In the genomic region with DNA sequence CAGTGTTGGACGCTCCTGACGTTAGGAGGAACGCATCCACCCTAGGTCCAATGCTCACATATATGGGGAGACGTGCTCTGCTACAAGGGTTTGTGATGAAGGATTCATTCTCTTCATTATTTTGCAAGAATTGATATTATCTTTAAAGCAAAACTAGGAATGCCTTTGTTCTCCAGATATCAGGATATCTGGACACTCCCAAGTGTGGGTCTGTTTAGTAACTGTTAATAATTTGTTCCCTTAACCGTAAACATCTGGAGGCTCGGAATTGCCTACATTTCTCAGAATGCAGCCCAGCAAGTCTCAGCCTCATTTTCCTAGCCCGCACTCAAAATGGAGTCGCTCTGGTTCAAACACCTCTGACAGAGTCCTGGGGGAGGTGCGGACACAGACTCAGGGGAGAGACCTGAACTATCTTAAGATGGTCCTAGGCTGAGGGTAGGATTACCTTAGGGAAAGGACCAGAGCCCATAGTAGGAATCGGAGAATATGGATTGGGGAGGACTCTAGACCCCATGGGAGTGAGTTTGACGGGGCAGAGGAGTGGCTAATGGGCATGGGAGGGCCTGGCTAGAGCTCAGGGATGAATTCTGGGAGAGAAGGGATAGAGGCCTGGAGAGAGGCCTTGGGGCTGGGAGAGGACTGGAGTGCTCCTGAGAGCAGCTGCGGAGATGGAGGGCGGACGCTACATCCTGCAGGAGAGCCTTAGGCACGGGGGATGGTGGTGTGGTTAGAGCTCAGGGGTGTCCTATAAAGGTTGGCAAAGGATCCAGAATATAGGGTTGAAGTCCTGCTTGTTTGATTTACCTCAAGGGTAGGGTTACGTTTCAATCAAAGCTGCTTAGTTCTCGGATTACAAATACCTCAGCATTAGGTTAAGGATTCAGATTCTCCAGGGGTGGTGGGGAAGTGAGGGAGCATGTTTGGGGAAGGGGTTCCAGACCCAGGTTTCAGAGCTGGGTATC, we compare ENCODE assay signal across 1 cellular context.
TF ChIP-seq lines count a peak whose summit lies in the region.

No MANE protein-coding gene starts in this region.

TF ChIP-seq in HepG2, 621 proteins besides CTCF, POLR2A, EP300 and RAD21:
- TF ChIP-seq XRCC5 (optimal IDR thresholded peaks at IDR 0.05; ENCODE audit: low read length) (no peak), ZNF20 (CRISPR knock-in tag; IDR thresholded peaks at IDR 0.05) (no peak), POLR2AphosphoS5 (IDR thresholded peaks at IDR 0.05; ENCODE audit: low read depth, low read length) (peak; percentile 28; the same call in 1 of the 2 replicates), POLR2G (IDR thresholded peaks at IDR 0.05; ENCODE audit: low read depth, low read length) (0 out of 2 replicates have a peak, but pooled peaks have one; percentile 16), SETDB1 (CRISPR knock-in tag; IDR thresholded peaks at IDR 0.05; ENCODE audit: borderline replicate concordance) (no peak), ZNF879 (CRISPR knock-in tag; IDR thresholded peaks at IDR 0.05) (no peak), ZNF501 (CRISPR knock-in tag; IDR thresholded peaks at IDR 0.05) (0 out of 2 replicates have a peak, but pooled peaks have one; percentile 19), ZBTB7A (CRISPR knock-in tag; IDR thresholded peaks at IDR 0.05) (no peak), ZNF292 (CRISPR knock-in tag; IDR thresholded peaks at IDR 0.05; ENCODE audit: borderline replicate concordance, low read depth) (no peak), SIN3A (IDR thresholded peaks at IDR 0.05; ENCODE audit: borderline replicate concordance, low read depth, low read length) (no peak), ZNF766 (CRISPR knock-in tag; IDR thresholded peaks at IDR 0.05; ENCODE audit: borderline replicate concordance) (no peak), RBM22 (optimal IDR thresholded peaks at IDR 0.05; ENCODE audit: low read length) (peak; percentile 17), PAF1 (CRISPR knock-in tag; IDR thresholded peaks at IDR 0.05) (0 out of 2 replicates have a peak, but pooled peaks have one; percentile 37), ZNF703 (CRISPR knock-in tag; IDR thresholded peaks at IDR 0.05; ENCODE audit: borderline replicate concordance) (no peak), ZNF33B (CRISPR knock-in tag; IDR thresholded peaks at IDR 0.05) (no peak), FOXK1 (CRISPR knock-in tag; IDR thresholded peaks at IDR 0.05; ENCODE audit: borderline replicate concordance, low read depth) (no peak), ZNF790 (CRISPR knock-in tag; IDR thresholded peaks at IDR 0.05; ENCODE audit: borderline replicate concordance) (no peak), ZNF263 (CRISPR knock-in tag; IDR thresholded peaks at IDR 0.05) (peak; percentile 66), ZBTB7B (CRISPR knock-in tag; IDR thresholded peaks at IDR 0.05) (no peak)
- TF ChIP-seq, protein P1, sequence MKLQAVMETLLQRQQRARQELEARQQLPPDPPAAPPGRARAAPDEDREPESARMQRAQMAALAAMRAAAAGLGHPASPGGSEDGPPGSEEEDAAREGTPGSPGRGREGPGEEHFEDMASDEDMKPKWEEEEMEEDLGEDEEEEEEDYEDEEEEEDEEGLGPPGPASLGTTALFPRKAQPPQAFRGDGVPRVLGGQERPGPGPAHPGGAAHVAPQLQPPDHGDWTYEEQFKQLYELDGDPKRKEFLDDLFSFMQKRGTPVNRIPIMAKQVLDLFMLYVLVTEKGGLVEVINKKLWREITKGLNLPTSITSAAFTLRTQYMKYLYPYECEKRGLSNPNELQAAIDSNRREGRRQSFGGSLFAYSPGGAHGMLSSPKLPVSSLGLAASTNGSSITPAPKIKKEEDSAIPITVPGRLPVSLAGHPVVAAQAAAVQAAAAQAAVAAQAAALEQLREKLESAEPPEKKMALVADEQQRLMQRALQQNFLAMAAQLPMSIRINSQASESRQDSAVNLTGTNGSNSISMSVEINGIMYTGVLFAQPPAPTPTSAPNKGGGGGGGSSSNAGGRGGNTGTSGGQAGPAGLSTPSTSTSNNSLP (IDR thresholded peaks at IDR 0.05; ENCODE audit: low read depth, low read length): no peak
- TF ChIP-seq, protein P2, sequence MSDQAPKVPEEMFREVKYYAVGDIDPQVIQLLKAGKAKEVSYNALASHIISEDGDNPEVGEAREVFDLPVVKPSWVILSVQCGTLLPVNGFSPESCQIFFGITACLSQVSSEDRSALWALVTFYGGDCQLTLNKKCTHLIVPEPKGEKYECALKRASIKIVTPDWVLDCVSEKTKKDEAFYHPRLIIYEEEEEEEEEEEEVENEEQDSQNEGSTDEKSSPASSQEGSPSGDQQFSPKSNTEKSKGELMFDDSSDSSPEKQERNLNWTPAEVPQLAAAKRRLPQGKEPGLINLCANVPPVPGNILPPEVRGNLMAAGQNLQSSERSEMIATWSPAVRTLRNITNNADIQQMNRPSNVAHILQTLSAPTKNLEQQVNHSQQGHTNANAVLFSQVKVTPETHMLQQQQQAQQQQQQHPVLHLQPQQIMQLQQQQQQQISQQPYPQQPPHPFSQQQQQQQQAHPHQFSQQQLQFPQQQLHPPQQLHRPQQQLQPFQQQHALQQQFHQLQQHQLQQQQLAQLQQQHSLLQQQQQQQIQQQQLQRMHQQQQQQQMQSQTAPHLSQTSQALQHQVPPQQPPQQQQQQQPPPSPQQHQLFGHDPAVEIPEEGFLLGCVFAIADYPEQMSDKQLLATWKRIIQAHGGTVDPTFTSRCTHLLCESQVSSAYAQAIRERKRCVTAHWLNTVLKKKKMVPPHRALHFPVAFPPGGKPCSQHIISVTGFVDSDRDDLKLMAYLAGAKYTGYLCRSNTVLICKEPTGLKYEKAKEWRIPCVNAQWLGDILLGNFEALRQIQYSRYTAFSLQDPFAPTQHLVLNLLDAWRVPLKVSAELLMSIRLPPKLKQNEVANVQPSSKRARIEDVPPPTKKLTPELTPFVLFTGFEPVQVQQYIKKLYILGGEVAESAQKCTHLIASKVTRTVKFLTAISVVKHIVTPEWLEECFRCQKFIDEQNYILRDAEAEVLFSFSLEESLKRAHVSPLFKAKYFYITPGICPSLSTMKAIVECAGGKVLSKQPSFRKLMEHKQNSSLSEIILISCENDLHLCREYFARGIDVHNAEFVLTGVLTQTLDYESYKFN (CRISPR knock-in tag; conservative IDR thresholded peaks at IDR 0.05): no peak
- TF ChIP-seq, protein P3, sequence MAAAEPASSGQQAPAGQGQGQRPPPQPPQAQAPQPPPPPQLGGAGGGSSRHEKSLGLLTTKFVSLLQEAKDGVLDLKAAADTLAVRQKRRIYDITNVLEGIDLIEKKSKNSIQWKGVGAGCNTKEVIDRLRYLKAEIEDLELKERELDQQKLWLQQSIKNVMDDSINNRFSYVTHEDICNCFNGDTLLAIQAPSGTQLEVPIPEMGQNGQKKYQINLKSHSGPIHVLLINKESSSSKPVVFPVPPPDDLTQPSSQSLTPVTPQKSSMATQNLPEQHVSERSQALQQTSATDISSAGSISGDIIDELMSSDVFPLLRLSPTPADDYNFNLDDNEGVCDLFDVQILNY (CRISPR knock-in tag; conservative IDR thresholded peaks at IDR 0.05): no peak
- TF ChIP-seq, protein P4, sequence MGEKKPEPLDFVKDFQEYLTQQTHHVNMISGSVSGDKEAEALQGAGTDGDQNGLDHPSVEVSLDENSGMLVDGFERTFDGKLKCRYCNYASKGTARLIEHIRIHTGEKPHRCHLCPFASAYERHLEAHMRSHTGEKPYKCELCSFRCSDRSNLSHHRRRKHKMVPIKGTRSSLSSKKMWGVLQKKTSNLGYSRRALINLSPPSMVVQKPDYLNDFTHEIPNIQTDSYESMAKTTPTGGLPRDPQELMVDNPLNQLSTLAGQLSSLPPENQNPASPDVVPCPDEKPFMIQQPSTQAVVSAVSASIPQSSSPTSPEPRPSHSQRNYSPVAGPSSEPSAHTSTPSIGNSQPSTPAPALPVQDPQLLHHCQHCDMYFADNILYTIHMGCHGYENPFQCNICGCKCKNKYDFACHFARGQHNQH (CRISPR knock-in tag; IDR thresholded peaks at IDR 0.05): no peak
- TF ChIP-seq, protein P5, sequence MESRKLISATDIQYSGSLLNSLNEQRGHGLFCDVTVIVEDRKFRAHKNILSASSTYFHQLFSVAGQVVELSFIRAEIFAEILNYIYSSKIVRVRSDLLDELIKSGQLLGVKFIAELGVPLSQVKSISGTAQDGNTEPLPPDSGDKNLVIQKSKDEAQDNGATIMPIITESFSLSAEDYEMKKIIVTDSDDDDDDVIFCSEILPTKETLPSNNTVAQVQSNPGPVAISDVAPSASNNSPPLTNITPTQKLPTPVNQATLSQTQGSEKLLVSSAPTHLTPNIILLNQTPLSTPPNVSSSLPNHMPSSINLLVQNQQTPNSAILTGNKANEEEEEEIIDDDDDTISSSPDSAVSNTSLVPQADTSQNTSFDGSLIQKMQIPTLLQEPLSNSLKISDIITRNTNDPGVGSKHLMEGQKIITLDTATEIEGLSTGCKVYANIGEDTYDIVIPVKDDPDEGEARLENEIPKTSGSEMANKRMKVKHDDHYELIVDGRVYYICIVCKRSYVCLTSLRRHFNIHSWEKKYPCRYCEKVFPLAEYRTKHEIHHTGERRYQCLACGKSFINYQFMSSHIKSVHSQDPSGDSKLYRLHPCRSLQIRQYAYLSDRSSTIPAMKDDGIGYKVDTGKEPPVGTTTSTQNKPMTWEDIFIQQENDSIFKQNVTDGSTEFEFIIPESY (CRISPR knock-in tag; IDR thresholded peaks at IDR 0.05): no peak
